Comparison of ENCODE assay signal across 17 cellular contexts in genomic region chr16:84360748-84361147, GRCh38. TPM values are rescaled to one million over a fixed set of nuclear protein-coding genes. Genes with fewer than 3 reads are reported as not detected.
DNase-seq lines count a peak whose midpoint lies in the region; ATAC-seq and TF ChIP-seq lines count a peak whose summit lies in the region.
"Had no signal": no experiment of that assay in that cellular context is flagged by ENCODE, and none has a peak within 500 bp of the region (broad histone marks: within the 10 kb centered on the region; RNA-seq: fewer than 3 reads in every experiment).

No MANE protein-coding gene starts in this region.

- H3K4me2 ChIP-seq in PC-3 (ENCODE audit: low read length): peak overlapping the region; percentile 16; the same call in 1 of the 2 replicates
- H3K4me2 ChIP-seq in osteoblast (ENCODE audit: insufficient read depth, low read length): no peak overlapping the region

- TF ChIP-seq CTCF in PC-3 (conservative IDR thresholded peaks at IDR 0.05; ENCODE audit: low read depth, low read length) (no peak), osteoblast (IDR thresholded peaks at IDR 0.05; ENCODE audit: extremely low read depth, low read depth, low read length) (no peak)

- peaks cover 64% of the 10 kb centered on the region for H3K4me1 ChIP-seq in PC-3 (ENCODE audit: insufficient read depth, low read length)
- peaks cover 14% of the 10 kb centered on the region for H3K4me1 ChIP-seq in osteoblast (ENCODE audit: insufficient read depth, low read length)
- H3K4me1 ChIP-seq: parathyroid adenoma had no signal

- peak overlapping the region; percentile 10 to 39 for H3K4me3 Mint-ChIP-seq in activated T-cell treated with anti-CD3 and anti-CD28 coated beads, Interleukin-2, amount 50 U/mL, for 72 hours
- H3K4me3 Mint-ChIP-seq in activated naive CD8-positive, alpha-beta T cell treated with anti-CD3 and anti-CD28 coated beads, Interleukin-2, amount 50 U/mL, for 24 hours: peak overlapping the region; percentile 14
- H3K4me3 Mint-ChIP-seq: stimulated activated memory B cell treated with anti-CD40 and anti-IgM and Interleukin-4, amounts not matched to agents 10 μg/mL and 1 μg/mL and 100 μg/mL, for 72 hours had no signal

- peak overlapping the region; percentile 34 for H3K27ac Mint-ChIP-seq in activated T-cell treated with anti-CD3 and anti-CD28 coated beads, Interleukin-2, amount 50 U/mL, for 72 hours
- H3K27ac Mint-ChIP-seq in activated naive CD8-positive, alpha-beta T cell treated with anti-CD3 and anti-CD28 coated beads, Interleukin-2, amount 50 U/mL, for 24 hours: peak overlapping the region; percentile 81
- H3K27ac Mint-ChIP-seq: stimulated activated memory B cell treated with anti-CD40 and anti-IgM and Interleukin-4, amounts not matched to agents 10 μg/mL and 1 μg/mL and 100 μg/mL, for 72 hours had no signal

- intact Hi-C loops in PC-3 (cut with micrococcal nuclease): no loop called here

- H3K27ac ChIP-seq in PC-3 (ENCODE audit: low read length): peak overlapping the region; percentile 95
- H3K27ac ChIP-seq in osteoblast (ENCODE audit: low read depth, low read length): no peak overlapping the region
- H3K27ac ChIP-seq: C4-2B, parathyroid adenoma, thyroid gland had no signal

- H3K27me3 Mint-ChIP-seq in activated T-cell treated with anti-CD3 and anti-CD28 coated beads, Interleukin-2, amount 50 U/mL, for 72 hours (ENCODE audit: low read depth): no peaks in the 10 kb centered on the region
- H3K27me3 Mint-ChIP-seq in activated naive CD8-positive, alpha-beta T cell treated with anti-CD3 and anti-CD28 coated beads, Interleukin-2, amount 50 U/mL, for 24 hours: peaks cover 6% of the 10 kb centered on the region

- no peak overlapping the region for H2AFZ ChIP-seq in PC-3 (ENCODE audit: low read length)
- no peak overlapping the region for H2AFZ ChIP-seq in osteoblast (ENCODE audit: low read length)
- H2AFZ ChIP-seq: parathyroid adenoma had no signal

- H3K36me3 Mint-ChIP-seq in activated T-cell treated with anti-CD3 and anti-CD28 coated beads, Interleukin-2, amount 50 U/mL, for 72 hours (ENCODE audit: insufficient read depth in 2 of 2): no peaks in the 10 kb centered on the region
- H3K36me3 Mint-ChIP-seq in activated naive CD8-positive, alpha-beta T cell treated with anti-CD3 and anti-CD28 coated beads, Interleukin-2, amount 50 U/mL, for 24 hours (ENCODE audit: low read depth): no peaks in the 10 kb centered on the region
- H3K36me3 Mint-ChIP-seq: stimulated activated memory B cell treated with anti-CD40 and anti-IgM and Interleukin-4, amounts not matched to agents 10 μg/mL and 1 μg/mL and 100 μg/mL, for 72 hours had no signal

- no peaks in the 10 kb centered on the region for H3K9me2 ChIP-seq in PC-3 (replicated peaks; ENCODE audit: low read length)

- H3K4me3 ChIP-seq in PC-3 (ENCODE audit: low read length) (no peak overlapping the region), osteoblast (ENCODE audit: insufficient read depth, low read length) (no peak overlapping the region)
- H3K4me3 ChIP-seq: thyroid gland had no signal

- no peaks in the 10 kb centered on the region for H3K36me3 ChIP-seq in PC-3 (ENCODE audit: low read depth, low read length)
- no peaks in the 10 kb centered on the region for H3K36me3 ChIP-seq in osteoblast (ENCODE audit: insufficient read depth, low read length)
- H3K36me3 ChIP-seq: thyroid gland had no signal

- H3F3A ChIP-seq in PC-3 (ENCODE audit: low read length, unreplicated experiment): no peaks in the 10 kb centered on the region

- no peaks in the 10 kb centered on the region for H3K9me3 ChIP-seq in PC-3 (ENCODE audit: low read length)
- no peaks in the 10 kb centered on the region for H3K9me3 ChIP-seq in osteoblast (ENCODE audit: low read depth, low read length)
- H3K9me3 ChIP-seq: thyroid gland had no signal

- H3K27me3 ChIP-seq in PC-3 (ENCODE audit: low read length) (no peaks in the 10 kb centered on the region), osteoblast (ENCODE audit: insufficient read depth, low read length) (peaks cover 20% of the 10 kb centered on the region)
- H3K27me3 ChIP-seq: thyroid gland had no signal

- no peak for ATAC-seq in activated T-cell treated with anti-CD3 and anti-CD28 coated beads, Interleukin-2, amount 50 U/mL, for 72 hours (replicated peaks in 1 of 2)
- ATAC-seq in PC-3 (no peak), HG03520 (IDR thresholded peaks at IDR 0.05; ENCODE audit: unreplicated experiment) (no peak)
- ATAC-seq in activated naive CD8-positive, alpha-beta T cell treated with anti-CD3 and anti-CD28 coated beads, Interleukin-2, amount 50 U/mL, for 24 hours: no peak
- ATAC-seq: stimulated activated memory B cell treated with anti-CD40 and anti-IgM and Interleukin-4, amounts not matched to agents 10 μg/mL and 1 μg/mL and 100 μg/mL, for 72 hours had no signal

- H3K79me2 ChIP-seq in PC-3 (ENCODE audit: low read length) (no peaks in the 10 kb centered on the region), osteoblast (ENCODE audit: insufficient read depth, low read length) (no peaks in the 10 kb centered on the region)
- H3K79me2 ChIP-seq: parathyroid adenoma had no signal

- peak overlapping the region; percentile 77 for H3K9ac ChIP-seq in PC-3 (ENCODE audit: low read length)
- H3K9ac ChIP-seq: parathyroid adenoma had no signal

- POLR2A ChIA-PET in PC-3 (lab: Charles Lee; ENCODE audit: unreplicated experiment): no interaction called here

- H3K4me1 Mint-ChIP-seq in activated T-cell treated with anti-CD3 and anti-CD28 coated beads, Interleukin-2, amount 50 U/mL, for 72 hours (ENCODE audit: low read depth): peaks cover 42% of the 10 kb centered on the region
- peaks cover 42% of the 10 kb centered on the region for H3K4me1 Mint-ChIP-seq in activated naive CD8-positive, alpha-beta T cell treated with anti-CD3 and anti-CD28 coated beads, Interleukin-2, amount 50 U/mL, for 24 hours

- no peak for DNase-seq in activated T-cell treated with anti-CD3 and anti-CD28 coated beads, Interleukin-2, amount 50 U/mL, for 72 hours
- DNase-seq in activated T-cell treated with anti-CD3 and anti-CD28 coated beads for 4 hours (no peak), PC-3 (no peak), osteoblast (ENCODE audit: insufficient read length, low spot score, missing footprints) (peak; percentile 79), NCI-H146 (lab: John Stamatoyannopoulos, UW) (no peak), anterior cingulate cortex (lab: John Stamatoyannopoulos, UW) (no peak)
- DNase-seq in activated naive CD8-positive, alpha-beta T cell treated with anti-CD3 and anti-CD28 coated beads, Interleukin-2, amount 50 U/mL, for 24 hours: no peak
- DNase-seq: NCI-H187 treated with DMSO at 0.1 percent for 48 hours, NCI-H226, NCI-H774, SHP77, SW 1271, thyroid gland had no signal

- no peaks in the 10 kb centered on the region for H3K9me3 Mint-ChIP-seq in activated T-cell treated with anti-CD3 and anti-CD28 coated beads, Interleukin-2, amount 50 U/mL, for 72 hours
- H3K9me3 Mint-ChIP-seq in activated naive CD8-positive, alpha-beta T cell treated with anti-CD3 and anti-CD28 coated beads, Interleukin-2, amount 50 U/mL, for 24 hours: no peaks in the 10 kb centered on the region
- H3K9me3 Mint-ChIP-seq: stimulated activated memory B cell treated with anti-CD40 and anti-IgM and Interleukin-4, amounts not matched to agents 10 μg/mL and 1 μg/mL and 100 μg/mL, for 72 hours had no signal

- TSS peak; percentile 37 for BruUV-seq in PC-3 (replicated peaks; lab: Mats Ljungman, UMichigan)

- CTCF ChIA-PET in PC-3 (lab: Charles Lee): no interaction called here

- H4K20me1 ChIP-seq in PC-3 (ENCODE audit: low read length) (no peaks in the 10 kb centered on the region), osteoblast (ENCODE audit: insufficient read depth, low read length) (no peaks in the 10 kb centered on the region)

RNA-seq across cellular contexts. Expression of gene ATP2C2, which starts 7.6 kb away (rescaled TPM):
- total RNA-seq in activated T-cell treated with anti-CD3 and anti-CD28 coated beads, Interleukin-2, amount 50 U/mL, for 72 hours: under 1 TPM in 1 of 2 donors, not detected in 1; 0.07 TPM
- total RNA-seq in PC-3 (2014; rRNA removed) (26.0 and 40.5 TPM in 2 replicates), osteoblast (not detected in 2 replicates)

Comparison
In these comparisons a context has a peak if more than half of its experiments do, and no peak if none do; other contexts are left out.
1. RNA of gene ATP2C2, which starts 7.6 kb away (total RNA-seq): 26.0 to 40.5 TPM in PC-3; 0.07 TPM in activated T-cell treated with anti-CD3 and anti-CD28 coated beads, Interleukin-2, amount 50 U/mL, for 72 hours and not detected in osteoblast; every median in the first group is over 10 times any median in the second.